2 cellular contexts compared by ENCODE assay signal in the genomic region with DNA sequence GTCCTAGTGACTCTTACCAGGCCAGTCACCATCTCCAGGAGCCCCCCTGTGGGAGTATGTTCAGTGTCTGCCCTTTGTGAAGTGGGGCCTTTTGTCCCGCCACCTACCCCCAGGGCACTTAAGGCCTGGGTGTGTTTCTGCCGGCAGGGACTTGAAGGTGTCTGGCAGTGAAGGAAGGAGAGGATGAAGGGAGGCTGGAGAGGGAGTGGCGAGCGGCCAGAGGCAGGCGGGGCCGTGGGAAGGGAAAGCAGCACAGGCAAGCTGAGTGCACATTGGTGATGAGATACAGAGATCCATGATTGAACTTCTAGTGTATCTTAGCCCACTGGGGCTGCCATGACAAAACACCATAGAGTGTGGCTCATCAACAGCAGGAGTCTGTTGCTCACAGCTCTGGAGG.
TF ChIP-seq lines count a peak whose summit lies in the region.

No MANE protein-coding gene starts in this region.

TF ChIP-seq in IMR-90, 13 proteins besides CTCF, POLR2A, EP300 and RAD21:
- TF ChIP-seq, protein P1, sequence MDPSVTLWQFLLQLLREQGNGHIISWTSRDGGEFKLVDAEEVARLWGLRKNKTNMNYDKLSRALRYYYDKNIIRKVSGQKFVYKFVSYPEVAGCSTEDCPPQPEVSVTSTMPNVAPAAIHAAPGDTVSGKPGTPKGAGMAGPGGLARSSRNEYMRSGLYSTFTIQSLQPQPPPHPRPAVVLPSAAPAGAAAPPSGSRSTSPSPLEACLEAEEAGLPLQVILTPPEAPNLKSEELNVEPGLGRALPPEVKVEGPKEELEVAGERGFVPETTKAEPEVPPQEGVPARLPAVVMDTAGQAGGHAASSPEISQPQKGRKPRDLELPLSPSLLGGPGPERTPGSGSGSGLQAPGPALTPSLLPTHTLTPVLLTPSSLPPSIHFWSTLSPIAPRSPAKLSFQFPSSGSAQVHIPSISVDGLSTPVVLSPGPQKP (IDR thresholded peaks at IDR 0.05; ENCODE audit: borderline replicate concordance, low read depth, low read length), result no peak
- TF ChIP-seq RFX5 (IDR thresholded peaks at IDR 0.05; ENCODE audit: low read depth, low read length) (no peak), CHD1 (IDR thresholded peaks at IDR 0.05; ENCODE audit: low read depth, low read length) (no peak), CEBPB (IDR thresholded peaks at IDR 0.05; ENCODE audit: low read depth, low read length) (no peak), BHLHE40 (IDR thresholded peaks at IDR 0.05; ENCODE audit: low read depth, low read length) (no peak), SMC3 (IDR thresholded peaks at IDR 0.05; ENCODE audit: low read depth, low read length) (no peak), MAZ (IDR thresholded peaks at IDR 0.05; ENCODE audit: borderline replicate concordance, low read depth, low read length) (no peak), FOS (IDR thresholded peaks at IDR 0.05; ENCODE audit: low read depth, low read length) (no peak), MXI1 (IDR thresholded peaks at IDR 0.05; ENCODE audit: borderline replicate concordance, low read depth, low read length) (no peak), RCOR1 (IDR thresholded peaks at IDR 0.05; ENCODE audit: insufficient replicate concordance, low read length) (no peak), MAFK (IDR thresholded peaks at IDR 0.05; ENCODE audit: low read depth, low read length) (no peak), NFE2L2 (IDR thresholded peaks at IDR 0.05; ENCODE audit: low read depth, low read length) (no peak)
- TF ChIP-seq, protein P2, sequence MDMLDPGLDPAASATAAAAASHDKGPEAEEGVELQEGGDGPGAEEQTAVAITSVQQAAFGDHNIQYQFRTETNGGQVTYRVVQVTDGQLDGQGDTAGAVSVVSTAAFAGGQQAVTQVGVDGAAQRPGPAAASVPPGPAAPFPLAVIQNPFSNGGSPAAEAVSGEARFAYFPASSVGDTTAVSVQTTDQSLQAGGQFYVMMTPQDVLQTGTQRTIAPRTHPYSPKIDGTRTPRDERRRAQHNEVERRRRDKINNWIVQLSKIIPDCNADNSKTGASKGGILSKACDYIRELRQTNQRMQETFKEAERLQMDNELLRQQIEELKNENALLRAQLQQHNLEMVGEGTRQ (IDR thresholded peaks at IDR 0.05; ENCODE audit: low read depth, low read length), result no peak

TF ChIP-seq in GM12878, 131 proteins besides CTCF, POLR2A, EP300 and RAD21:
- TF ChIP-seq STAT3 (IDR thresholded peaks at IDR 0.05; ENCODE audit: low read depth, low read length), result no peak
TF ChIP-seq in GM12878: peak in this region for 0.
